Comparison of ENCODE assay signal across 22 cellular contexts in genomic region chr11:86294026-86294425, GRCh38. TPM values are rescaled to one million over a fixed set of nuclear protein-coding genes. Genes with fewer than 3 reads are reported as not detected.
A peak's percentile ranks its signal among the peaks of the same experiment; 100 is the strongest.
DNase-seq lines count a peak whose midpoint lies in the region; ATAC-seq and TF ChIP-seq lines count a peak whose summit lies in the region.
"Had no signal": no experiment of that assay in that cellular context is flagged by ENCODE, and none has a peak within 500 bp of the region (broad histone marks: within the 10 kb centered on the region; RNA-seq: fewer than 3 reads in every experiment).

No MANE protein-coding gene starts in this region.

- no peak overlapping the region for H3K4me3 Mint-ChIP-seq in activated T-cell treated with anti-CD3 and anti-CD28 coated beads, Interleukin-2, amount 50 U/mL, for 72 hours
- no peak overlapping the region for H3K4me3 Mint-ChIP-seq in T-helper 17 cell

- H3K27ac Mint-ChIP-seq in activated T-cell treated with anti-CD3 and anti-CD28 coated beads, Interleukin-2, amount 50 U/mL, for 72 hours = peak overlapping the region; percentile 66
- H3K27ac Mint-ChIP-seq in T-helper 17 cell = peak overlapping the region; percentile 14

- H3K4me1 Mint-ChIP-seq in activated T-cell treated with anti-CD3 and anti-CD28 coated beads, Interleukin-2, amount 50 U/mL, for 72 hours (ENCODE audit: low read depth) = peaks cover 51% of the 10 kb centered on the region
- H3K4me1 Mint-ChIP-seq in T-helper 17 cell = peaks cover 10% of the 10 kb centered on the region

- H3K27me3 Mint-ChIP-seq in activated T-cell treated with anti-CD3 and anti-CD28 coated beads, Interleukin-2, amount 50 U/mL, for 72 hours (ENCODE audit: low read depth) = no peaks in the 10 kb centered on the region
- no peaks in the 10 kb centered on the region for H3K27me3 Mint-ChIP-seq in T-helper 17 cell

- H3K9me3 ChIP-seq in T-helper 17 cell (ENCODE audit: control insufficient read depth, low read length, poor library complexity, severe bottlenecking) (no peaks in the 10 kb centered on the region), adrenal gland (replicated peaks in 1 of 3) (no peaks in the 10 kb centered on the region)
- H3K9me3 ChIP-seq: A549, SK-N-SH had no signal

- no peak for TF ChIP-seq CTCF in adrenal gland (IDR thresholded peaks at IDR 0.05)

- no peak for ATAC-seq in activated T-cell treated with anti-CD3 and anti-CD28 coated beads, Interleukin-2, amount 50 U/mL, for 72 hours (replicated peaks in 1 of 2)
- no peak for ATAC-seq in T-helper 17 cell
- ATAC-seq in HG02759 (IDR thresholded peaks at IDR 0.05; ENCODE audit: unreplicated experiment) = no peak
- ATAC-seq: A549 had no signal

- intact Hi-C loops in adrenal gland (cut with DNase I) = loop anchor here in 1 of 2 donors (10.0 kb wide), 2 partner anchors 349 to 439 kb away; partner anchors contain the start of gene CCDC83

- DNase-seq in activated T-cell treated with anti-CD3 and anti-CD28 coated beads, Interleukin-2, amount 50 U/mL, for 72 hours = no peak
- DNase-seq in activated T-cell treated with anti-CD3 and anti-CD28 coated beads, Interleukin-2, amount 50 U/mL, for 1 hour = no peak
- DNase-seq in GM04503 (ENCODE audit: low read depth) (peak; percentile 5), T-helper 17 cell (no peak), fibroblast of peridontal ligament (ENCODE audit: extremely low read depth) (peak; percentile 23), adrenal gland (no peak)
- DNase-seq in stimulated activated CD4-positive, alpha-beta T cell treated with anti-CD3 and anti-CD28 coated beads, Interleukin-2, amount 100 ng/mL, for 24 hours = no peak
- DNase-seq: C1 segment of cervical spinal cord, Calu3, DMS79 treated with DMSO at 0.1 percent for 48 hours, GF-D8, Karpas-422, NCI-H1092 treated with DMSO at 0.1 percent for 48 hours, NCI-H1436 treated with DMSO at 0.1 percent for 48 hours, NCI-H1930, NCI-H2107, NCI-H524, NCI-H774, SK-N-SH had no signal

- no peaks in the 10 kb centered on the region for H3K27me3 ChIP-seq in adrenal gland

- H3K4me1 ChIP-seq in adrenal gland (replicated peaks in 1 of 2) = peaks cover 0 to 7% of the 10 kb centered on the region in 2 donors
- H3K4me1 ChIP-seq: A549 had no signal

- no peak for TF ChIP-seq POLR2A in adrenal gland (IDR thresholded peaks at IDR 0.05)

- no peaks in the 10 kb centered on the region for H3K36me3 ChIP-seq in adrenal gland (replicated peaks in 1 of 2)

- H3K27ac ChIP-seq in adrenal gland = no peak overlapping the region
- H3K27ac ChIP-seq: A549, HL-60 had no signal

- peaks cover 10 to 11% of the 10 kb centered on the region in 2 donors for H3K36me3 Mint-ChIP-seq in activated T-cell treated with anti-CD3 and anti-CD28 coated beads, Interleukin-2, amount 50 U/mL, for 72 hours (ENCODE audit: insufficient read depth in 2 of 2)
- H3K36me3 Mint-ChIP-seq in T-helper 17 cell (ENCODE audit: low read depth) = no peaks in the 10 kb centered on the region

- no peak overlapping the region for H3K4me3 ChIP-seq in adrenal gland
- H3K4me3 ChIP-seq: A549 had no signal

- H3K9me3 Mint-ChIP-seq in activated T-cell treated with anti-CD3 and anti-CD28 coated beads, Interleukin-2, amount 50 U/mL, for 72 hours = peaks cover 2% of the 10 kb centered on the region in 2 donors

RNA-seq across cellular contexts. Expression of gene HIKESHI, which starts 8.0 kb away (rescaled TPM):
- total RNA-seq in activated T-cell treated with anti-CD3 and anti-CD28 coated beads, Interleukin-2, amount 50 U/mL, for 72 hours = 10 to 100 TPM; 63.8 to 64.0 TPM
- 10 to 100 TPM; 17.7 to 23.9 TPM for total RNA-seq in T-helper 17 cell
- 10 to 100 TPM; 30.4 to 48.2 (median 33.4) TPM for total RNA-seq in adrenal gland
- 10 to 100 TPM; 38.0 to 47.8 (median 40.2) TPM for polyA plus RNA-seq in adrenal gland

RNA-seq across cellular contexts. Expression of gene EED, which starts 49.5 kb away (rescaled TPM):
- 10 to 100 TPM; 57.2 to 73.2 TPM for total RNA-seq in activated T-cell treated with anti-CD3 and anti-CD28 coated beads, Interleukin-2, amount 50 U/mL, for 72 hours
- total RNA-seq in T-helper 17 cell (10 to 100 TPM; 48.7 to 50.7 TPM), adrenal gland (10 to 100 TPM in 6 of 8 donors, 1 to 10 TPM in 2; 8.5 to 20.7 (median 15.0) TPM)
- 10 to 100 TPM; 13.9 to 17.7 (median 17.4) TPM for polyA plus RNA-seq in adrenal gland

Comparison
In these comparisons a context has a peak if more than half of its experiments do, and no peak if none do; other contexts are left out.
1. DNase-seq: peak in GM04503 (single experiment) and fibroblast of peridontal ligament (single experiment); none in activated T-cell treated with anti-CD3 and anti-CD28 coated beads, Interleukin-2, amount 50 U/mL, for 72 hours (0 of 2), activated T-cell treated with anti-CD3 and anti-CD28 coated beads, Interleukin-2, amount 50 U/mL, for 1 hour (single experiment), T-helper 17 cell (0 of 3), adrenal gland (0 of 7) and stimulated activated CD4-positive, alpha-beta T cell treated with anti-CD3 and anti-CD28 coated beads, Interleukin-2, amount 100 ng/mL, for 24 hours (0 of 2).